29 cellular contexts compared by ENCODE assay signal in genomic region chr12:61137677-61138380, GRCh38.
"Had no signal": no experiment of that assay in that cellular context is flagged by ENCODE, and none has a peak within 500 bp of the region (broad histone marks: within the 10 kb centered on the region; RNA-seq: fewer than 3 reads in every experiment).

No MANE protein-coding gene starts in this region.

- DNase-seq: activated CD4-positive, alpha-beta T cell treated with anti-CD3 and anti-CD28 coated beads for 36 hours; activated CD4-positive, alpha-beta T cell treated with anti-CD3 and anti-CD28 coated beads, Interleukin-2, amount 10 ng/mL, durations not matched to agents 7 days and 5 days; activated CD4-positive, alpha-beta T cell treated with anti-CD3 and anti-CD28 coated beads, Interleukin-2, amount 50 U/mL, for 48 hours; activated CD8-positive, alpha-beta T cell treated with anti-CD3 and anti-CD28 coated beads, Interleukin-2, amount 10 ng/mL, durations not matched to agents 7 days and 5 days; activated gamma-delta T cell; activated naive CD4-positive, alpha-beta T cell treated with Interleukin-2 at 50 U/mL for 16 hours; activated naive CD8-positive, alpha-beta T cell treated with anti-CD3 and anti-CD28 coated beads, Interleukin-2, amount 10 ng/mL, durations not matched to agents 7 days and 5 days; activated T-cell treated with anti-CD3 and anti-CD28 coated beads, Interleukin-2, amount 50 U/mL, for 24 hours; amygdala; Kasumi-1; KG1; MG63; NCI-H1092; NCI-H1436 treated with DMSO at 0.1 percent for 48 hours; NCI-H187; NCI-H2029 treated with DMSO at 0.1 percent for 48 hours; NCI-H2107; NCI-H2171; NCI-H510A; NCI-H526; NCI-H748 treated with DMSO at 0.1 percent for 48 hours; OCI-M1; SHP77 treated with DMSO at 0.1 percent for 48 hours; SK-N-SH had no signal

- H3K4me1 ChIP-seq: ascending aorta, SJSA1 had no signal

- H3K27me3 ChIP-seq: ascending aorta, cardiac muscle cell, MG63, SJSA1 had no signal

- H3K36me3 ChIP-seq: ascending aorta, cardiac muscle cell, MG63, SJSA1 had no signal

- H3K27ac ChIP-seq: ascending aorta, cardiac muscle cell, SJSA1 had no signal

- H3K4me3 ChIP-seq: ascending aorta, cardiac muscle cell, MG63, SJSA1 had no signal

- ATAC-seq: activated CD4-positive, alpha-beta T cell treated with anti-CD3 and anti-CD28 coated beads for 36 hours; activated CD4-positive, CD25-positive, alpha-beta regulatory T cell treated with anti-CD3 and anti-CD28 coated beads, Interleukin-2, amount 50 U/mL, for 24 hours; activated CD8-positive, alpha-beta T cell treated with anti-CD3 and anti-CD28 coated beads, Interleukin-2, amount 10 ng/mL, durations not matched to agents 7 days and 5 days; WTC11 had no signal

- H3K9me3 ChIP-seq: ascending aorta, MG63, SK-N-SH had no signal
